16 cellular contexts compared by ENCODE assay signal in genomic region chr6:121382467-121383121, GRCh38. TPM values are rescaled to one million over a fixed set of nuclear protein-coding genes. Genes with fewer than 3 reads are reported as not detected.
DNase-seq lines count a peak whose midpoint lies in the region; ATAC-seq and TF ChIP-seq lines count a peak whose summit lies in the region.
"Had no signal": no experiment of that assay in that cellular context is flagged by ENCODE, and none has a peak within 500 bp of the region (broad histone marks: within the 10 kb centered on the region; RNA-seq: fewer than 3 reads in every experiment).

No MANE protein-coding gene starts in this region.

- H3K27me3 ChIP-seq in left ventricle myocardium inferior (ENCODE audit: low read depth): no peaks in the 10 kb centered on the region
- H3K27me3 ChIP-seq: pancreas, upper lobe of left lung had no signal

- TF ChIP-seq CTCF in fibroblast of mammary gland (conservative IDR thresholded peaks at IDR 0.05; ENCODE audit: control insufficient read depth, insufficient read depth, low read depth, low read length): no peak
- no peak for TF ChIP-seq CTCF in left ventricle myocardium inferior (IDR thresholded peaks at IDR 0.05; ENCODE audit: borderline replicate concordance)

- no peak overlapping the region for H3K4me3 Mint-ChIP-seq in activated CD4-positive, alpha-beta memory T cell treated with anti-CD3 and anti-CD28 coated beads for 36 hours

- intact Hi-C loops in left ventricle myocardium inferior (cut with micrococcal nuclease): no loop called here
- intact Hi-C loops in activated CD4-positive, alpha-beta memory T cell treated with anti-CD3 and anti-CD28 coated beads for 36 hours (cut with micrococcal nuclease): no loop called here

- no peaks in the 10 kb centered on the region for H3K36me3 ChIP-seq in left ventricle myocardium inferior
- H3K36me3 ChIP-seq: pancreas, upper lobe of left lung had no signal

- DNase-seq in COLO668 (lab: John Stamatoyannopoulos, UW; ENCODE audit: unreplicated experiment): peak; percentile 0
- peak; percentile 9 for DNase-seq in HS-27A (ENCODE audit: low read depth)
- DNase-seq in NCI-H69 (lab: John Stamatoyannopoulos, UW): peak; percentile 87
- DNase-seq in fibroblast of mammary gland (ENCODE audit: low read depth): peak; percentile 4
- no peak for DNase-seq in activated CD8-positive, alpha-beta memory T cell treated with anti-CD3 and anti-CD28 coated beads, Interleukin-2, amount 50 U/mL, for 4 hours
- no peak for DNase-seq in left ventricle myocardium inferior
- no peak for DNase-seq in activated CD4-positive, alpha-beta memory T cell treated with anti-CD3 and anti-CD28 coated beads for 36 hours
- DNase-seq: activated CD4-positive, alpha-beta T cell treated with anti-CD3 and anti-CD28 coated beads, Interleukin-2, amount 50 U/mL, for 48 hours; kidney glomerular epithelial cell; NCI-H774; pancreas; SHP77 treated with DMSO at 0.1 percent for 48 hours; stimulated activated naive CD4-positive, alpha-beta T cell; upper lobe of left lung had no signal

- H3K27ac Mint-ChIP-seq in activated CD4-positive, alpha-beta memory T cell treated with anti-CD3 and anti-CD28 coated beads for 36 hours: no peak overlapping the region

- H3K9me3 Mint-ChIP-seq in activated CD4-positive, alpha-beta memory T cell treated with anti-CD3 and anti-CD28 coated beads for 36 hours: no peaks in the 10 kb centered on the region

- CTCF ChIA-PET in activated CD4-positive, alpha-beta memory T cell treated with anti-CD3 and anti-CD28 coated beads for 36 hours (lab: Charles Lee): no interaction called here

- H3K36me3 Mint-ChIP-seq in activated CD4-positive, alpha-beta memory T cell treated with anti-CD3 and anti-CD28 coated beads for 36 hours: no peaks in the 10 kb centered on the region

- no peak for ATAC-seq in GM19324 (IDR thresholded peaks at IDR 0.05; ENCODE audit: low FRiP score, unreplicated experiment)
- ATAC-seq: pancreas had no signal

- H3K27ac ChIP-seq in left ventricle myocardium inferior (replicated peaks): no peak overlapping the region
- H3K27ac ChIP-seq: pancreas, skin epidermis, upper lobe of left lung had no signal

- H3K4me3 ChIP-seq in fibroblast of mammary gland (ENCODE audit: control insufficient read depth, low read depth, low read length) (no peak overlapping the region), left ventricle myocardium inferior (no peak overlapping the region)
- H3K4me3 ChIP-seq: pancreas, skin epidermis, upper lobe of left lung had no signal

- POLR2A ChIA-PET in activated CD4-positive, alpha-beta memory T cell treated with anti-CD3 and anti-CD28 coated beads for 36 hours (lab: Charles Lee): no interaction called here

- H3K27me3 Mint-ChIP-seq in activated CD4-positive, alpha-beta memory T cell treated with anti-CD3 and anti-CD28 coated beads for 36 hours: peaks cover 5% of the 10 kb centered on the region

- no peaks in the 10 kb centered on the region for H3K9me3 ChIP-seq in left ventricle myocardium inferior (replicated peaks)
- H3K9me3 ChIP-seq: pancreas, upper lobe of left lung had no signal

- H3K4me1 ChIP-seq in left ventricle myocardium inferior: no peaks in the 10 kb centered on the region
- H3K4me1 ChIP-seq: pancreas, upper lobe of left lung had no signal

- H3K4me1 Mint-ChIP-seq in activated CD4-positive, alpha-beta memory T cell treated with anti-CD3 and anti-CD28 coated beads for 36 hours (ENCODE audit: low read depth): no peaks in the 10 kb centered on the region

RNA-seq across cellular contexts. Expression of gene TBC1D32, which starts 48.3 kb away (rescaled TPM):
- 3.5 TPM for total RNA-seq in left ventricle myocardium inferior
- total RNA-seq in activated CD4-positive, alpha-beta memory T cell treated with anti-CD3 and anti-CD28 coated beads for 36 hours: 1 to 10 TPM; 4.6 to 6.7 TPM

RNA-seq across cellular contexts. Expression of gene GJA1, which starts 52.9 kb away (rescaled TPM):
- 248 TPM for total RNA-seq in left ventricle myocardium inferior
- not detected for total RNA-seq in activated CD4-positive, alpha-beta memory T cell treated with anti-CD3 and anti-CD28 coated beads for 36 hours

Comparison
In these comparisons a context has a peak if more than half of its experiments do, and no peak if none do; other contexts are left out.
1. DNase-seq: peak in COLO668 (single experiment), HS-27A (single experiment), NCI-H69 (single experiment) and fibroblast of mammary gland (single experiment); none in activated CD8-positive, alpha-beta memory T cell treated with anti-CD3 and anti-CD28 coated beads, Interleukin-2, amount 50 U/mL, for 4 hours (single experiment), left ventricle myocardium inferior (single experiment) and activated CD4-positive, alpha-beta memory T cell treated with anti-CD3 and anti-CD28 coated beads for 36 hours (single experiment).
2. RNA of gene GJA1, which starts 52.9 kb away (total RNA-seq): 248 TPM in left ventricle myocardium inferior (single experiment); not detected in activated CD4-positive, alpha-beta memory T cell treated with anti-CD3 and anti-CD28 coated beads for 36 hours; every median in the first group is over 100 times any median in the second.